ENCODE assay signal across 22 cellular contexts in genomic region chr9:69963728-69964127, GRCh38.
DNase-seq lines count a peak whose midpoint lies in the region; ATAC-seq and TF ChIP-seq lines count a peak whose summit lies in the region.
"Had no signal": no experiment of that assay in that cellular context is flagged by ENCODE, and none has a peak within 500 bp of the region (broad histone marks: within the 10 kb centered on the region; RNA-seq: fewer than 3 reads in every experiment).

No MANE protein-coding gene starts in this region.

- no peak overlapping the region for H3K9ac ChIP-seq in SK-N-SH
- no peak overlapping the region for H3K9ac ChIP-seq in iPS-20b (ENCODE audit: low read depth, low read length)

- DNase-seq in SK-N-SH: no peak
- DNase-seq in cerebellar cortex (ENCODE audit: low spot score): peak; percentile 14
- no peak for DNase-seq in NCI-H187 (lab: John Stamatoyannopoulos, UW)
- DNase-seq in substantia nigra (lab: John Stamatoyannopoulos, UW): no peak
- DNase-seq in DMS79 treated with DMSO at 0.1 percent for 48 hours (lab: John Stamatoyannopoulos, UW): no peak
- no peak for DNase-seq in WERI-Rb-1
- DNase-seq: activated CD4-positive, alpha-beta T cell treated with anti-CD3 and anti-CD28 coated beads, Interleukin-2, amount 10 ng/mL, durations not matched to agents 24 days and 14 days; activated naive CD4-positive, alpha-beta T cell; activated T-cell treated with anti-CD3 and anti-CD28 coated beads, Interleukin-2, amount 50 U/mL, for 48 hours; BE2C; dermis blood vessel endothelial cell; foreskin melanocyte; GF-D8; islet precursor cell; lower lobe of right lung; NCI-H1048; NCI-H187 treated with DMSO at 0.1 percent for 48 hours; T-helper 2 cell; upper lobe of left lung had no signal

- H3K27me3 ChIP-seq in SK-N-SH (ENCODE audit: insufficient read depth): no peaks in the 10 kb centered on the region
- no peaks in the 10 kb centered on the region for H3K27me3 ChIP-seq in iPS-20b (ENCODE audit: insufficient read depth, low read length)
- H3K27me3 ChIP-seq in WERI-Rb-1 (ENCODE audit: insufficient read depth, low read depth, severe bottlenecking): no peaks in the 10 kb centered on the region
- H3K27me3 ChIP-seq: upper lobe of left lung had no signal

- H3K4me3 ChIP-seq in SK-N-SH (ENCODE audit: low read depth in 2 of 2, low read length in 1 of 2): no peak overlapping the region
- 0 out of 2 replicates have a peak overlapping the region, but pooled peaks have one; percentile 7 for H3K4me3 ChIP-seq in iPS-20b (ENCODE audit: low read length)
- H3K4me3 ChIP-seq in WERI-Rb-1 (ENCODE audit: low read depth, low read length): no peak overlapping the region
- H3K4me3 ChIP-seq: lower lobe of right lung, SK-N-MC, upper lobe of left lung had no signal

- POLR2A ChIA-PET in SK-N-SH (lab: Yijun Ruan, JAX): no interaction called here

- H3K4me1 ChIP-seq in SK-N-SH (ENCODE audit: control insufficient read depth in 1 of 2, insufficient read depth in 2 of 2, low read depth in 1 of 2, low read length in 1 of 2) (peaks cover 0 to 6% of the 10 kb centered on the region in 2 experiments; a peak in 2 of 4 replicates), iPS-20b (ENCODE audit: insufficient read depth, low read length) (peaks cover 20% of the 10 kb centered on the region)
- H3K4me1 ChIP-seq: BE2C, lower lobe of right lung, upper lobe of left lung had no signal

- WGBS in SK-N-SH (ENCODE audit: low lambda C conversion rate): 92% methylated on average over 6 of the region's 6 CpGs

- no peaks in the 10 kb centered on the region for H3K9me3 ChIP-seq in SK-N-SH
- H3K9me3 ChIP-seq in iPS-20b (ENCODE audit: insufficient read depth, low read depth, low read length): no peaks in the 10 kb centered on the region
- H3K9me3 ChIP-seq in WERI-Rb-1 (ENCODE audit: severe bottlenecking): no peaks in the 10 kb centered on the region
- H3K9me3 ChIP-seq: BE2C, lower lobe of right lung, upper lobe of left lung had no signal

- H4K20me1 ChIP-seq in SK-N-SH (ENCODE audit: insufficient read depth): no peaks in the 10 kb centered on the region

- peaks cover 3% of the 10 kb centered on the region for H3F3A ChIP-seq in SK-N-SH (replicated peaks; ENCODE audit: insufficient read depth)

- CTCF ChIA-PET in SK-N-SH (lab: Yijun Ruan, JAX): interaction anchor here (0.8 to 19.0 kb wide), 5 partner anchors 8 to 266 kb away, joined by 3 to 433 read pairs (median 10); no protein-coding TSS in a partner anchor

- no peak for ATAC-seq in SK-N-SH treated with all-trans-retinoic acid at 6 μM for 48 hours
- ATAC-seq: lower lobe of right lung had no signal

- H3K27ac ChIP-seq in SK-N-SH (ENCODE audit: low read depth in 2 of 2, low read length in 1 of 2) (no peak overlapping the region), iPS-20b (ENCODE audit: low read length) (no peak overlapping the region), substantia nigra (ENCODE audit: low read depth, low read length, poor library complexity, severe bottlenecking) (no peak overlapping the region), WERI-Rb-1 (no peak overlapping the region)
- H3K27ac ChIP-seq: lower lobe of right lung, SK-N-MC, upper lobe of left lung had no signal

- H2AFZ ChIP-seq in SK-N-SH (ENCODE audit: low read depth): peak overlapping the region; percentile 39; the same call in 1 of the 2 replicates

- TF ChIP-seq RAD21 in SK-N-SH (IDR thresholded peaks at IDR 0.05; ENCODE audit: low read length): no peak

- H3K36me3 ChIP-seq in SK-N-SH (replicated peaks in 1 of 2; ENCODE audit: control insufficient read depth in 1 of 2, insufficient read depth in 2 of 2, low read length in 1 of 2): no peaks in the 10 kb centered on the region
- H3K36me3 ChIP-seq in iPS-20b (ENCODE audit: insufficient read depth, low read depth, low read length): no peaks in the 10 kb centered on the region
- H3K36me3 ChIP-seq in WERI-Rb-1: no peaks in the 10 kb centered on the region
- H3K36me3 ChIP-seq: BE2C, lower lobe of right lung, upper lobe of left lung had no signal

- H3K9me2 ChIP-seq in SK-N-SH: no peaks in the 10 kb centered on the region

- TF ChIP-seq EP300 in SK-N-SH (IDR thresholded peaks at IDR 0.05; ENCODE audit: borderline replicate concordance in 1 of 2, low read depth in 1 of 2, low read length in 1 of 2): no peak

- H3K79me2 ChIP-seq in SK-N-SH (ENCODE audit: insufficient read depth): no peaks in the 10 kb centered on the region

- no peak overlapping the region for H3K4me2 ChIP-seq in SK-N-SH

- no peak for TF ChIP-seq CTCF in SK-N-SH (IDR thresholded peaks at IDR 0.05)
- no peak for TF ChIP-seq CTCF in WERI-Rb-1 (IDR thresholded peaks at IDR 0.05; ENCODE audit: low read depth, low read length)

TF ChIP-seq in SK-N-SH, 30 proteins besides CTCF, POLR2A, EP300 and RAD21:
- no peak for TF ChIP-seq FOSL2 (IDR thresholded peaks at IDR 0.05; ENCODE audit: borderline replicate concordance, low read depth)
- TF ChIP-seq TCF12 (IDR thresholded peaks at IDR 0.05): no peak
- no peak for TF ChIP-seq SIN3A (IDR thresholded peaks at IDR 0.05; ENCODE audit: borderline replicate concordance, low read depth, low read length)
- no peak for TF ChIP-seq FOXM1 (IDR thresholded peaks at IDR 0.05; ENCODE audit: low read depth)
- no peak for TF ChIP-seq SMC3 (IDR thresholded peaks at IDR 0.05; ENCODE audit: low read depth, low read length)
- TF ChIP-seq GABPA (IDR thresholded peaks at IDR 0.05; ENCODE audit: low read depth): no peak
- no peak for TF ChIP-seq IRF3 (IDR thresholded peaks at IDR 0.05; ENCODE audit: low read depth, low read length)
TF ChIP-seq in SK-N-SH: peak in this region for 0.

TF ChIP-seq in SK-N-SH treated with all-trans-retinoic acid at 6 μM for 48 hours, 23 proteins besides CTCF, POLR2A, EP300 and RAD21:
- TF ChIP-seq PPARA (CRISPR knock-in tag; IDR thresholded peaks at IDR 0.05; ENCODE audit: borderline replicate concordance) (no peak), RARB (CRISPR knock-in tag; IDR thresholded peaks at IDR 0.05) (no peak), ZFP3 (CRISPR knock-in tag; IDR thresholded peaks at IDR 0.05) (no peak), ZFP30 (CRISPR knock-in tag; IDR thresholded peaks at IDR 0.05) (no peak), ZC3H10 (CRISPR knock-in tag; IDR thresholded peaks at IDR 0.05) (no peak), ZNF8 (CRISPR knock-in tag; IDR thresholded peaks at IDR 0.05) (no peak), TCF4 (CRISPR knock-in tag; IDR thresholded peaks at IDR 0.05; ENCODE audit: borderline replicate concordance) (no peak), POU6F1 (CRISPR knock-in tag; IDR thresholded peaks at IDR 0.05; ENCODE audit: borderline replicate concordance, low read depth) (no peak), BACH2 (CRISPR knock-in tag; IDR thresholded peaks at IDR 0.05; ENCODE audit: borderline replicate concordance) (no peak), ISL1 (CRISPR knock-in tag; IDR thresholded peaks at IDR 0.05) (no peak), ESRRG (CRISPR knock-in tag; IDR thresholded peaks at IDR 0.05) (no peak), CREB5 (CRISPR knock-in tag; IDR thresholded peaks at IDR 0.05; ENCODE audit: low read depth) (no peak), CSRNP3 (CRISPR knock-in tag; IDR thresholded peaks at IDR 0.05) (no peak), OSR1 (CRISPR knock-in tag; IDR thresholded peaks at IDR 0.05) (no peak), CSDC2 (CRISPR knock-in tag; IDR thresholded peaks at IDR 0.05) (no peak), TOX (CRISPR knock-in tag; IDR thresholded peaks at IDR 0.05; ENCODE audit: borderline replicate concordance) (no peak), ARNTL (CRISPR knock-in tag; IDR thresholded peaks at IDR 0.05; ENCODE audit: borderline replicate concordance, low read depth) (no peak), ZNF565 (CRISPR knock-in tag; conservative IDR thresholded peaks at IDR 0.05; ENCODE audit: low read depth) (no peak), ZNF70 (CRISPR knock-in tag; IDR thresholded peaks at IDR 0.05) (no peak)
